10 cellular contexts compared by ENCODE assay signal in the genomic region with DNA sequence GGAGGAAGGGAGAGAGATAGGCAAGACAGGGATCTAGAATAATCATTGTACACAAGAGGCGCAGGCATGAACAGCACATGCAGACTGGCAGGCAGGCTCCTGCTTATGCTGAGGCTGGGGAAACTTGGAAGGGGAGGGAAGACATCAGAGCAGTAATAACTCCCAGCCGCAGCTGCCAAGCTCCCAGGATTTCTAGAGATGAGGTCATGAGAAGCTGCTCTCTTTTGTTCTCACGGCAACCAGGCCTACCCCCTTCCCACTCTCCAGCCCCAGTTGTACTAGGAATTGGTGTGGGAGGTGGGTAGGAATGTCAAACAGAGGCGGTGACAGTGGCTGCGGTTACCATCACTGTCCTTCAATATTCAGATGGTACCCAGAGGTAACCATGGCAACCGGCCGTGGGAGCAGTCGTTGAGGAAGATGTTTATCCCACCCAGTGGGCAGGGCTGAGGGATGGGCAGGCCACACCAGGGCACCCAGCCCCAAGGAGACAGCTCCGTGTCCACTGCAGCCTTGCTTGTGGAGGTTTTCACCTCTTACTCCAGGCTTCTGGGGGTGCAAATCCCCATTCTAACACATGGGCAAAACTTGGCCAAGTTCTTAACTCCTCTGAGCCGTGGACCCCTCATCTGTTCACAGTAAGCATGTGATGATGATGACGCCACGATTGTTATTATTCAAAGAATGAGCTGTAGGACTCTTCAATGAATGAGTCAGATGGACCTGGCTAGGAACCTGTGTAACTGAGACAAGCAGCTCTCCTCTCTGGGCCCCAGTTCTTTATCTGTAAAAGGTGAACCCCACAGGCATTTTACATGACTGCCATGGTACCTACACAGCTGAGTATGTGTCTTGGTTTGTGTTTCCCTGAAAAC.
DNase-seq lines count a peak whose midpoint lies in the region; ATAC-seq and TF ChIP-seq lines count a peak whose summit lies in the region.
"Had no signal": no experiment of that assay in that cellular context is flagged by ENCODE, and none has a peak within 500 bp of the region (broad histone marks: within the 10 kb centered on the region; RNA-seq: fewer than 3 reads in every experiment).

No MANE protein-coding gene starts in this region.

- no peaks in the 10 kb centered on the region for H3K36me3 Mint-ChIP-seq in chondrocyte (ENCODE audit: low read depth)

- DNase-seq in Daoy (ENCODE audit: low read depth) = peak; percentile 45
- peak; percentile 9 for DNase-seq in HT1080 (ENCODE audit: low read depth)
- no peak for DNase-seq in chondrocyte (ENCODE audit: low spot score)
- DNase-seq in myocyte (ENCODE audit: low read depth) = peak; percentile 84
- DNase-seq in NAMALWA (ENCODE audit: low spot score) = no peak
- DNase-seq in H4 (ENCODE audit: low spot score) = no peak
- DNase-seq in spleen = no peak

- peaks cover 9 to 38% (median 17%) of the 10 kb centered on the region in 6 donors for H3K4me1 ChIP-seq in spleen
- H3K4me1 ChIP-seq: SJCRH30 had no signal

- TF ChIP-seq CTCF in chondrocyte (IDR thresholded peaks at IDR 0.05) (no peak), spleen (IDR thresholded peaks at IDR 0.05 in 8 of 11, conservative IDR thresholded peaks at IDR 0.05 in 3 of 11) (no peak)

- no peaks in the 10 kb centered on the region for H3K36me3 ChIP-seq in spleen
- H3K36me3 ChIP-seq: SJCRH30 had no signal

- no peak for TF ChIP-seq POLR2A in spleen (IDR thresholded peaks at IDR 0.05)

- H3K4me3 ChIP-seq in spleen = no peak overlapping the region
- H3K4me3 ChIP-seq: SJCRH30 had no signal

- H3K4me3 Mint-ChIP-seq in chondrocyte (ENCODE audit: unreplicated experiment) = no peak overlapping the region
- H3K4me3 Mint-ChIP-seq: central memory CD8-positive, alpha-beta T cell had no signal

- H3K27ac Mint-ChIP-seq in chondrocyte (ENCODE audit: unreplicated experiment) = peak overlapping the region; percentile 92

- no peaks in the 10 kb centered on the region for H3K27me3 ChIP-seq in spleen (replicated peaks in 1 of 7)
- H3K27me3 ChIP-seq: SJCRH30 had no signal

- no peak for ATAC-seq in GM18907 (IDR thresholded peaks at IDR 0.05; ENCODE audit: unreplicated experiment)

- H3K9me3 ChIP-seq in spleen = peaks cover 0 to 8% (median 0%) of the 10 kb centered on the region in 8 donors
- H3K9me3 ChIP-seq: SJCRH30 had no signal

- peaks cover 30% of the 10 kb centered on the region for H3K4me1 Mint-ChIP-seq in chondrocyte (ENCODE audit: low read depth)
- H3K4me1 Mint-ChIP-seq: central memory CD8-positive, alpha-beta T cell had no signal

- H3K27ac ChIP-seq in spleen = no peak overlapping the region
- H3K27ac ChIP-seq: SJCRH30 had no signal

- 78 to 90% (median 87%) methylated on average over 10 to 12 of the region's 12 CpGs for WGBS in spleen, 5 donors

- peaks cover 4% of the 10 kb centered on the region for H3K9me3 Mint-ChIP-seq in chondrocyte (ENCODE audit: low read depth)
- H3K9me3 Mint-ChIP-seq: central memory CD8-positive, alpha-beta T cell had no signal

- H3K27me3 Mint-ChIP-seq in chondrocyte (ENCODE audit: low read depth) = no peaks in the 10 kb centered on the region

- intact Hi-C loops in spleen (cut with DNase I; ENCODE audit: low total_unique reads) = no loop called here

Comparison
In these comparisons a context has a peak if more than half of its experiments do, and no peak if none do; other contexts are left out.
1. DNase-seq: peak in Daoy (single experiment), HT1080 (single experiment) and myocyte (single experiment); none in chondrocyte (single experiment), NAMALWA (single experiment), H4 (single experiment) and spleen (single experiment).